ENCODE assay signal across 12 cellular contexts in genomic region chr2:227545990-227546389, GRCh38. TPM values are rescaled to one million over a fixed set of nuclear protein-coding genes. Genes with fewer than 3 reads are reported as not detected.
DNase-seq lines count a peak whose midpoint lies in the region; ATAC-seq, FAIRE-seq and TF ChIP-seq lines count a peak whose summit lies in the region.
"Had no signal": no experiment of that assay in that cellular context is flagged by ENCODE, and none has a peak within 500 bp of the region (broad histone marks: within the 10 kb centered on the region; RNA-seq: fewer than 3 reads in every experiment).

No MANE protein-coding gene starts in this region.

- no peaks in the 10 kb centered on the region for H3K9me2 ChIP-seq in OCI-LY1 (ENCODE audit: low read depth, low read length)

- intact Hi-C loops in endothelial cell of umbilical vein (cut with micrococcal nuclease) = no loop called here
- intact Hi-C loops in left cardiac atrium (cut with DNase I) = no loop called here

- H3K4me3 ChIP-seq in OCI-LY1 (ENCODE audit: low read depth, low read length, poor library complexity, severe bottlenecking) (no peak overlapping the region), endothelial cell of umbilical vein (replicated peaks in 1 of 3; ENCODE audit: insufficient read depth in 1 of 3, low read depth in 1 of 3, low read length in 3 of 3) (no peak overlapping the region)
- H3K4me3 ChIP-seq: gastroesophageal sphincter had no signal

- no peaks in the 10 kb centered on the region for H3K4me1 ChIP-seq in OCI-LY1 (ENCODE audit: insufficient read depth, low read length, severe bottlenecking)
- no peaks in the 10 kb centered on the region for H3K4me1 ChIP-seq in endothelial cell of umbilical vein (ENCODE audit: control insufficient read depth, extremely low read depth, insufficient read depth, low read length)
- H3K4me1 ChIP-seq: gastroesophageal sphincter had no signal

- no peak for FAIRE-seq in endothelial cell of umbilical vein (lab: Jason Lieb, UNC)
- FAIRE-seq: astrocyte had no signal

- H3F3A ChIP-seq in OCI-LY1 (ENCODE audit: insufficient read depth, low read length) = no peaks in the 10 kb centered on the region

- TF ChIP-seq CTCF in OCI-LY1 (IDR thresholded peaks at IDR 0.05; ENCODE audit: low read length) (peak; percentile 48), endothelial cell of umbilical vein (IDR thresholded peaks at IDR 0.05; ENCODE audit: extremely low read depth in 1 of 2, insufficient read depth in 1 of 2, low read depth in 1 of 2, low read length in 2 of 2) (peak; percentile 11 to 19)

- CTCF ChIA-PET in endothelial cell of umbilical vein (lab: Charles Lee) = interaction anchor here (1.3 to 1.7 kb wide), 3 partner anchors 9 to 345 kb away, joined by 3 to 8 read pairs (median 6); no protein-coding TSS in a partner anchor

- H2AFZ ChIP-seq in OCI-LY1 (ENCODE audit: low read length) (no peak overlapping the region), endothelial cell of umbilical vein (ENCODE audit: low read depth, low read length) (no peak overlapping the region)

- POLR2A ChIA-PET in endothelial cell of umbilical vein (lab: Charles Lee) = no interaction called here

- dilution Hi-C loops in endothelial cell of umbilical vein (cut with MboI; ENCODE audit: extremely low pct_ligation_motif_present, low sequenced_read_pairs) = no loop called here

- no peak for TF ChIP-seq POLR2A in endothelial cell of umbilical vein (IDR thresholded peaks at IDR 0.05; ENCODE audit: low read depth, low read length)

- no peaks in the 10 kb centered on the region for H3K9me1 ChIP-seq in endothelial cell of umbilical vein (replicated peaks; ENCODE audit: control insufficient read depth, extremely low read depth, insufficient read depth, low read length)

- H4K20me1 ChIP-seq in OCI-LY1 (ENCODE audit: insufficient read depth, low read length) (no peaks in the 10 kb centered on the region), endothelial cell of umbilical vein (replicated peaks; ENCODE audit: control insufficient read depth, extremely low read depth, insufficient read depth, low read length) (no peaks in the 10 kb centered on the region)

- H3K27me3 ChIP-seq in OCI-LY1 (ENCODE audit: insufficient read depth, low read length) (no peaks in the 10 kb centered on the region), endothelial cell of umbilical vein (ENCODE audit: control insufficient read depth in 2 of 2, insufficient read depth in 2 of 2, low read length in 2 of 2) (no peaks in the 10 kb centered on the region)
- H3K27me3 ChIP-seq: gastroesophageal sphincter had no signal

- H3K4me2 ChIP-seq in OCI-LY1 (ENCODE audit: low read length) (no peak overlapping the region), endothelial cell of umbilical vein (ENCODE audit: insufficient read depth, low read length) (no peak overlapping the region)

- H3K36me3 ChIP-seq in OCI-LY1 (ENCODE audit: insufficient read depth, low read length) (peaks cover 11% of the 10 kb centered on the region; the same call in 1 of the 2 replicates), endothelial cell of umbilical vein (ENCODE audit: control insufficient read depth in 2 of 2, extremely low read depth in 1 of 2, insufficient read depth in 2 of 2, low read length in 2 of 2) (peaks cover 1 to 3% of the 10 kb centered on the region in 2 experiments)

- ATAC-seq in GM18519 (IDR thresholded peaks at IDR 0.05; ENCODE audit: low FRiP score, unreplicated experiment) (no peak), left cardiac atrium (no peak)
- ATAC-seq: gastroesophageal sphincter had no signal

- no peak overlapping the region for H3K9ac ChIP-seq in OCI-LY1 (ENCODE audit: low read length)
- no peak overlapping the region for H3K9ac ChIP-seq in endothelial cell of umbilical vein (replicated peaks; ENCODE audit: extremely low read depth, insufficient read depth, low read length)

- H3K9me3 ChIP-seq in OCI-LY1 (ENCODE audit: low read length) (no peaks in the 10 kb centered on the region), endothelial cell of umbilical vein (replicated peaks; ENCODE audit: control insufficient read depth, insufficient read depth, low read length) (no peaks in the 10 kb centered on the region)

- DNase-seq in A172 (ENCODE audit: low spot score) (peak; percentile 4), EH (ENCODE audit: low read depth) (peak; percentile 8), endothelial cell of umbilical vein (ENCODE audit: low read depth, low spot score) (no peak), left cardiac atrium (no peak), NCI-H82 treated with DMSO at 0.1 percent for 48 hours (lab: John Stamatoyannopoulos, UW; ENCODE audit: unreplicated experiment) (no peak), NCI-H1092 treated with DMSO at 0.1 percent for 48 hours (lab: John Stamatoyannopoulos, UW) (no peak)

- BruUV-seq in endothelial cell of umbilical vein (replicated peaks; lab: Mats Ljungman, UMichigan) = no TSS peak

- H3K79me2 ChIP-seq in OCI-LY1 (ENCODE audit: insufficient read depth, low read length) (no peaks in the 10 kb centered on the region), endothelial cell of umbilical vein (ENCODE audit: control insufficient read depth, insufficient read depth, low read length) (peaks cover 2% of the 10 kb centered on the region)

- H3K27ac ChIP-seq in OCI-LY1 (ENCODE audit: low read depth, low read length, poor library complexity, severe bottlenecking) (no peak overlapping the region), endothelial cell of umbilical vein (ENCODE audit: insufficient read depth, low read depth, low read length) (no peak overlapping the region)
- H3K27ac ChIP-seq: gastroesophageal sphincter had no signal

TF ChIP-seq in endothelial cell of umbilical vein, 7 proteins besides CTCF, POLR2A, EP300 and RAD21:
- TF ChIP-seq FOS (IDR thresholded peaks at IDR 0.05; ENCODE audit: borderline replicate concordance, insufficient read depth, low read length) (no peak), EZH2 (IDR thresholded peaks at IDR 0.05; ENCODE audit: borderline replicate concordance, low read depth, low read length, severe bottlenecking) (no peak), MYC (IDR thresholded peaks at IDR 0.05; ENCODE audit: low read depth, low read length) (no peak), MAX (IDR thresholded peaks at IDR 0.05; ENCODE audit: insufficient read depth, insufficient read length) (no peak), POLR2AphosphoS5 (IDR thresholded peaks at IDR 0.05; ENCODE audit: insufficient read depth, low read depth, low read length) (no peak), GATA2 (IDR thresholded peaks at IDR 0.05; ENCODE audit: insufficient read depth, insufficient read length, low read depth, low read length) (no peak), JUN (IDR thresholded peaks at IDR 0.05; ENCODE audit: borderline replicate concordance, insufficient read depth, insufficient read length, low read depth) (no peak)

RNA-seq across cellular contexts. Expression of gene SCYGR2, which starts 52.7 kb away (rescaled TPM):
- not detected in 2 replicates for total RNA-seq in A172 (2014; rRNA removed; shearing (Covaris generic))
- total RNA-seq in endothelial cell of umbilical vein (not detected in 2 replicates), left cardiac atrium (not detected)
- not detected in 2 replicates for polyA plus RNA-seq in endothelial cell of umbilical vein
- not detected in 2 replicates for polyA plus RNA-seq in endothelial cell of umbilical vein (2011; cell fraction: cytosol; rRNA removed)
- not detected in 2 replicates for polyA plus RNA-seq in endothelial cell of umbilical vein (2011; cell fraction: nucleus; rRNA removed)
- polyA plus RNA-seq in endothelial cell of umbilical vein (2012) = not detected in 2 replicates
- polyA minus RNA-seq in endothelial cell of umbilical vein = not detected in 2 replicates
- not detected for polyA minus RNA-seq in endothelial cell of umbilical vein (2011; cell fraction: cytosol; rRNA and poly(A)+ RNA removed)
- not detected in 2 replicates for polyA minus RNA-seq in endothelial cell of umbilical vein (2011; cell fraction: nucleus; rRNA and poly(A)+ RNA removed)
- total RNA-seq: astrocyte, gastroesophageal sphincter, mucosa of gallbladder had no signal
- polyA plus RNA-seq: thymus had no signal

Comparison
In these comparisons a context has a peak if more than half of its experiments do, and no peak if none do; other contexts are left out.
1. DNase-seq: peak in A172 (single experiment) and EH (single experiment); none in endothelial cell of umbilical vein (single experiment), left cardiac atrium (single experiment), NCI-H82 treated with DMSO at 0.1 percent for 48 hours (single experiment) and NCI-H1092 treated with DMSO at 0.1 percent for 48 hours (single experiment).